ENCODE assay signal across 20 cellular contexts in the genomic region with DNA sequence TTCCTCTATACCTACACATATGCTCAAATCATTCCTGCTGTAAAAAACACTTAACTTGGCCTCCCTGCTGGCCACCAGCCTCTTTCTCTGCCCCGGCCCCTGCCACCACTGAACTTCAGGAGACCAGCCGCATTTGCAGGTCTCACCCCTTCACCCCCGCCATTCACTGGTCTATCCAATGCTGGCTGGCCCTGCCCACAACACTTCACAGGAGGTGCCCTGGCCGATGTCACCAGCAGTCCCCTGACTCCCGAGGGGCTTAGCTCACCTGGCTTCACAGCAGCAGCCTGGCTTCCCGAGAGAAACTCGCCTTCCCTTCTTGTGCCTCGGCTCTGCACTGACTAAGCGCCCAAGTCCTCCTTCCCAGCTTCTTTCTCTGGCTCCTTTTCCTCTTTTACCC. TPM values are rescaled to one million over a fixed set of nuclear protein-coding genes. Genes with fewer than 3 reads are reported as not detected.
DNase-seq lines count a peak whose midpoint lies in the region; ATAC-seq and TF ChIP-seq lines count a peak whose summit lies in the region.
"Had no signal": no experiment of that assay in that cellular context is flagged by ENCODE, and none has a peak within 500 bp of the region (broad histone marks: within the 10 kb centered on the region; RNA-seq: fewer than 3 reads in every experiment).

No MANE protein-coding gene starts in this region.

- no peaks in the 10 kb centered on the region for H3K9me3 Mint-ChIP-seq in H9
- no peaks in the 10 kb centered on the region for H3K9me3 Mint-ChIP-seq in stimulated activated effector memory CD8-positive, alpha-beta T cell treated with anti-CD3 and anti-CD28 coated beads, Interleukin-12 subunit alpha, Interleukin-12 subunit beta, amount 100 ng/mL, for 72 hours
- H3K9me3 Mint-ChIP-seq: CD14-positive monocyte; CD4-positive, alpha-beta memory T cell; CD4-positive, CD25-positive, alpha-beta regulatory T cell; CD8-positive, alpha-beta memory T cell had no signal

- TF ChIP-seq POLR2A in esophagus muscularis mucosa (IDR thresholded peaks at IDR 0.05; ENCODE audit: low read depth): no peak

- H2BK12ac ChIP-seq in H9 (ENCODE audit: insufficient read length, low read depth, low read length): no peak overlapping the region

- H3K23ac ChIP-seq in H9 (ENCODE audit: insufficient read length, low read depth, low read length): no peak overlapping the region

- H3K4me3 Mint-ChIP-seq in H9: no peak overlapping the region; a peak in 1 of 5 replicates
- H3K4me3 Mint-ChIP-seq in stimulated activated effector memory CD8-positive, alpha-beta T cell treated with anti-CD3 and anti-CD28 coated beads, Interleukin-12 subunit alpha, Interleukin-12 subunit beta, amount 100 ng/mL, for 72 hours: no peak overlapping the region
- H3K4me3 Mint-ChIP-seq: CD14-positive monocyte; CD4-positive, alpha-beta memory T cell; CD4-positive, CD25-positive, alpha-beta regulatory T cell had no signal

- no peaks in the 10 kb centered on the region for H3K36me3 ChIP-seq in esophagus muscularis mucosa
- H3K36me3 ChIP-seq: BE2C, BLaER1 had no signal

- H4K5ac ChIP-seq in H9 (ENCODE audit: insufficient read length, low read depth, low read length): no peak overlapping the region

- H3K4me1 ChIP-seq in H9 (ENCODE audit: insufficient read depth, low read length): no peaks in the 10 kb centered on the region
- H3K4me1 ChIP-seq in esophagus muscularis mucosa: no peaks in the 10 kb centered on the region
- H3K4me1 ChIP-seq: BE2C, BLaER1 had no signal

- no peak for TF ChIP-seq CTCF in H9 (conservative IDR thresholded peaks at IDR 0.05)
- TF ChIP-seq CTCF in esophagus muscularis mucosa (IDR thresholded peaks at IDR 0.05): no peak

- TF ChIP-seq EP300 in esophagus muscularis mucosa (IDR thresholded peaks at IDR 0.05): no peak

- no peak overlapping the region for H2BK120ac ChIP-seq in H9 (ENCODE audit: low read depth, low read length, poor library complexity, severe bottlenecking)

- no peak overlapping the region for H4K8ac ChIP-seq in H9 (replicated peaks; ENCODE audit: insufficient read length, low read depth, low read length)

- H2BK15ac ChIP-seq in H9 (ENCODE audit: low read depth, low read length): no peak overlapping the region

- H3K4me1 Mint-ChIP-seq in H9: peaks cover 5 to 7% of the 10 kb centered on the region in 2 experiments
- no peaks in the 10 kb centered on the region for H3K4me1 Mint-ChIP-seq in stimulated activated effector memory CD8-positive, alpha-beta T cell treated with anti-CD3 and anti-CD28 coated beads, Interleukin-12 subunit alpha, Interleukin-12 subunit beta, amount 100 ng/mL, for 72 hours
- H3K4me1 Mint-ChIP-seq: CD14-positive monocyte; CD4-positive, alpha-beta memory T cell; CD4-positive, CD25-positive, alpha-beta regulatory T cell; CD8-positive, alpha-beta memory T cell had no signal

- H3K27ac ChIP-seq in H9 (ENCODE audit: insufficient read length, low read depth, low read length): no peak overlapping the region
- H3K27ac ChIP-seq in esophagus muscularis mucosa (replicated peaks in 1 of 4): no peak overlapping the region
- H3K27ac ChIP-seq: BLaER1 had no signal

- no peaks in the 10 kb centered on the region for H3K79me2 ChIP-seq in H9 (ENCODE audit: insufficient read depth, low read length)

- no peak overlapping the region for H3K56ac ChIP-seq in H9 (ENCODE audit: insufficient read length, low read depth, low read length)

- H3K36me3 Mint-ChIP-seq in H9 (ENCODE audit: insufficient read depth in 1 of 3, low read depth in 3 of 3): no peaks in the 10 kb centered on the region
- H3K36me3 Mint-ChIP-seq in stimulated activated effector memory CD8-positive, alpha-beta T cell treated with anti-CD3 and anti-CD28 coated beads, Interleukin-12 subunit alpha, Interleukin-12 subunit beta, amount 100 ng/mL, for 72 hours: no peaks in the 10 kb centered on the region
- H3K36me3 Mint-ChIP-seq: CD14-positive monocyte; CD4-positive, alpha-beta memory T cell; CD4-positive, CD25-positive, alpha-beta regulatory T cell; CD8-positive, alpha-beta memory T cell had no signal

- H3T11ph ChIP-seq in H9 (ENCODE audit: low read length): no peak overlapping the region

- H4K20me1 ChIP-seq in H9 (ENCODE audit: control insufficient read depth, insufficient read depth, insufficient read length): no peaks in the 10 kb centered on the region
- H4K20me1 ChIP-seq: BLaER1 had no signal

- H2AK5ac ChIP-seq in H9 (ENCODE audit: insufficient read length, low read length): no peak overlapping the region

- H3K4ac ChIP-seq in H9 (ENCODE audit: low read depth, low read length): no peak overlapping the region

- no peak overlapping the region for H2AFZ ChIP-seq in H9 (ENCODE audit: low read length)

- no peak for DNase-seq in H9
- peak; percentile 36 for DNase-seq in ecto neural progenitor cell (ENCODE audit: low spot score)
- peak; percentile 77 for DNase-seq in esophagus muscularis mucosa (ENCODE audit: extremely low spot score)
- no peak for DNase-seq in stimulated activated effector memory CD8-positive, alpha-beta T cell treated with anti-CD3 and anti-CD28 coated beads, Interleukin-12 subunit alpha, Interleukin-12 subunit beta, amount 100 ng/mL, for 72 hours (ENCODE audit: low spot score in 2 of 2)
- DNase-seq in SIG-M5 (lab: John Stamatoyannopoulos, UW): no peak
- DNase-seq in amygdala (lab: John Stamatoyannopoulos, UW): no peak
- DNase-seq: 8988T; ACHN; BE2C; C1 segment of cervical spinal cord; CD4-positive, alpha-beta memory T cell; CD4-positive, CD25-positive, alpha-beta regulatory T cell; CD8-positive, alpha-beta memory T cell; COR-L47; DMS79 treated with DMSO at 0.1 percent for 48 hours; GF-D8 had no signal

- H3K18ac ChIP-seq in H9 (ENCODE audit: insufficient read length, low read depth, low read length): no peak overlapping the region

- no peak overlapping the region for H2BK20ac ChIP-seq in H9 (ENCODE audit: low read depth, low read length, poor library complexity, severe bottlenecking)

- H3K23me2 ChIP-seq in H9 (ENCODE audit: insufficient read length, low read depth, low read length, poor library complexity, severe bottlenecking): no peaks in the 10 kb centered on the region

- ATAC-seq in stimulated activated effector memory CD8-positive, alpha-beta T cell treated with anti-CD3 and anti-CD28 coated beads, Interleukin-12 subunit alpha, Interleukin-12 subunit beta, amount 100 ng/mL, for 72 hours: no peak
- no peak for ATAC-seq in GM21737 (IDR thresholded peaks at IDR 0.05; ENCODE audit: unreplicated experiment)
- no peak for ATAC-seq in GM19328 (IDR thresholded peaks at IDR 0.05; ENCODE audit: unreplicated experiment)

- H2BK5ac ChIP-seq in H9 (ENCODE audit: insufficient read length, low read length): no peak overlapping the region

- no peaks in the 10 kb centered on the region for H3K79me1 ChIP-seq in H9 (ENCODE audit: insufficient read depth, low read depth, low read length, poor library complexity, severe bottlenecking)

- no peaks in the 10 kb centered on the region for H3K27me3 ChIP-seq in H9 (ENCODE audit: insufficient read depth, low read length)
- no peaks in the 10 kb centered on the region for H3K27me3 ChIP-seq in esophagus muscularis mucosa
- H3K27me3 ChIP-seq: BE2C, BLaER1 had no signal

- intact Hi-C loops in esophagus muscularis mucosa (cut with DNase I): no loop called here

- H3K9me3 ChIP-seq in H9 (ENCODE audit: control insufficient read depth, low read depth, low read length): no peaks in the 10 kb centered on the region
- no peaks in the 10 kb centered on the region for H3K9me3 ChIP-seq in esophagus muscularis mucosa
- H3K9me3 ChIP-seq: BE2C, BLaER1 had no signal

- no CpG with 5 or more reads among the region's 9 CpGs for WGBS in H9 (ENCODE audit: extremely low coverage, insufficient read length, low lambda C conversion rate)
- 80% methylated on average over 9 of the region's 9 CpGs for WGBS in esophagus muscularis mucosa

- H3K14ac ChIP-seq in H9 (ENCODE audit: insufficient read depth, low read length): no peak overlapping the region; the same call in 1 of the 2 replicates

- peak overlapping the region; percentile 22 to 80 (median 49); a peak in 3 of 7 replicates for H3K27ac Mint-ChIP-seq in H9
- H3K27ac Mint-ChIP-seq in stimulated activated effector memory CD8-positive, alpha-beta T cell treated with anti-CD3 and anti-CD28 coated beads, Interleukin-12 subunit alpha, Interleukin-12 subunit beta, amount 100 ng/mL, for 72 hours: peak overlapping the region; percentile 14

- no peaks in the 10 kb centered on the region; the same call in 1 of the 2 replicates for H3K27me3 Mint-ChIP-seq in H9 (ENCODE audit: low read depth)

- H3K4me2 ChIP-seq in H9 (ENCODE audit: insufficient read depth, insufficient read length, low read length): no peak overlapping the region
- H3K4me2 ChIP-seq: BLaER1 had no signal

- H3K4me3 ChIP-seq in esophagus muscularis mucosa: no peak overlapping the region
- H3K4me3 ChIP-seq: BLaER1 had no signal

- H4K91ac ChIP-seq in H9 (ENCODE audit: insufficient read length, low read depth, low read length): no peak overlapping the region

- no peak overlapping the region for H3K9ac ChIP-seq in H9 (ENCODE audit: extremely low read depth, insufficient read length, low read length)
- H3K9ac ChIP-seq: BLaER1 had no signal

RNA-seq across cellular contexts. Expression of a gene that starts 7.5 kb away (rescaled TPM):
- total RNA-seq in H9 (2021): 2.3 and 2.5 TPM in 2 replicates
- total RNA-seq in esophagus muscularis mucosa: 1 to 10 TPM in 2 of 4 donors, under 1 TPM in 2; 0.42 to 3.6 (median 1.8) TPM
- total RNA-seq: CD4-positive, CD25-positive, alpha-beta regulatory T cell had no signal

RNA-seq across cellular contexts. Expression of a gene that starts 36.1 kb away (rescaled TPM):
- total RNA-seq in H9 (2021) (28.6 and 34.0 TPM in 2 replicates), esophagus muscularis mucosa (10 to 100 TPM; 10.4 to 22.0 (median 13.1) TPM)

RNA-seq across cellular contexts. Expression of a gene that starts 36.3 kb away (rescaled TPM):
- 10.9 and 12.6 TPM in 2 replicates for total RNA-seq in H9 (2021)
- total RNA-seq in esophagus muscularis mucosa: 10 to 100 TPM; 18.2 to 26.6 (median 23.1) TPM

Comparison
In these comparisons a context has a peak if more than half of its experiments do, and no peak if none do; other contexts are left out.
1. DNase-seq: peak in ecto neural progenitor cell (single experiment) and esophagus muscularis mucosa (single experiment); none in H9 (single experiment), stimulated activated effector memory CD8-positive, alpha-beta T cell treated with anti-CD3 and anti-CD28 coated beads, Interleukin-12 subunit alpha, Interleukin-12 subunit beta, amount 100 ng/mL, for 72 hours (0 of 2), SIG-M5 (single experiment) and amygdala (0 of 56).